23 cellular contexts compared by ENCODE assay signal in the genomic region with DNA sequence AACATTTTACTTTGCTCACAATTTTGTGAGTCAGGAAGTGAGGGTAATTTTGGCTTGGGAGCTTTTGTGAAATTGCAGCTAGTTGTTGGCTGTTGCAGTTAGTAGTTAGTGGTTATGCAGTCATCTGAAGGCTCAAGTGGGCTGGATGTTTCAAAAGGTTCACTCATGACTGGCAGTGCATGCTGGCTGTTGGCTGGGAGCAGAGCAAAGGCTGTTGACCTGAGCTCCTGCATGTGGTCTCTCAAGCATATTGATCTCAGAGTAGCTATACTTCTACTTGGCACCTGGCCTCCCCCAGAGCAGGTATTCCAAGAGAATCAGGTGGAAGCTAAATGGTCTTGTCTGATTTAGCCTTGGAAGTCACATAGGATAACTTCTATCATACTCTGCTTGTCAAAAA.
DNase-seq lines count a peak whose midpoint lies in the region; ATAC-seq, FAIRE-seq and TF ChIP-seq lines count a peak whose summit lies in the region.
"Had no signal": no experiment of that assay in that cellular context is flagged by ENCODE, and none has a peak within 500 bp of the region (broad histone marks: within the 10 kb centered on the region; RNA-seq: fewer than 3 reads in every experiment).

No MANE protein-coding gene starts in this region.

- peaks cover 2 to 12% (median 5%) of the 10 kb centered on the region in 4 donors for H3K4me1 ChIP-seq in liver (ENCODE audit: control insufficient read depth in 4 of 4, insufficient read depth in 4 of 4, low read length in 3 of 4)
- no peaks in the 10 kb centered on the region for H3K4me1 ChIP-seq in HepG2 (ENCODE audit: insufficient read depth, low read length)
- peaks cover 6% of the 10 kb centered on the region; the same call in 1 of the 2 replicates for H3K4me1 ChIP-seq in GM23338 (ENCODE audit: insufficient read depth)
- H3K4me1 ChIP-seq: BE2C, Caco-2 had no signal

- FAIRE-seq in HepG2 (lab: Jason Lieb, UNC) = no peak
- FAIRE-seq: A204.1, D721Med, GM12878, GM19239, H54 had no signal

- no peak overlapping the region for H3K4me3 Mint-ChIP-seq in GM23338
- H3K4me3 Mint-ChIP-seq: CD4-positive, CD25-positive, alpha-beta regulatory T cell; CD8-positive, alpha-beta memory T cell had no signal

- H2AFZ ChIP-seq in HepG2 (ENCODE audit: low read length) (no peak overlapping the region), GM23338 (no peak overlapping the region)
- H2AFZ ChIP-seq: GM23248 had no signal

- no peak overlapping the region for H3K27ac Mint-ChIP-seq in GM23338
- H3K27ac Mint-ChIP-seq: CD4-positive, CD25-positive, alpha-beta regulatory T cell; CD8-positive, alpha-beta memory T cell had no signal

- DNase-seq in HepG2 (ENCODE audit: low spot score) (no peak), GM23338 (ENCODE audit: low spot score) (no peak), left lobe of liver (ENCODE audit: low spot score) (no peak), NCI-H524 treated with DMSO at 0.1 percent for 48 hours (lab: John Stamatoyannopoulos, UW) (no peak), substantia nigra (lab: John Stamatoyannopoulos, UW) (no peak), kidney tubule cell (ENCODE audit: low spot score) (no peak)
- DNase-seq: ACHN; BE2C; C1 segment of cervical spinal cord; Caco-2; CD4-positive, CD25-positive, alpha-beta regulatory T cell; CD8-positive, alpha-beta memory T cell; EL; GM23248; HCEC 1CT; KG1 had no signal

- no peaks in the 10 kb centered on the region for H3K36me3 Mint-ChIP-seq in GM23338 (ENCODE audit: low read depth)
- H3K36me3 Mint-ChIP-seq: CD4-positive, CD25-positive, alpha-beta regulatory T cell; CD8-positive, alpha-beta memory T cell had no signal

- no peaks in the 10 kb centered on the region for H3F3A ChIP-seq in GM23338 (replicated peaks; ENCODE audit: low read depth)

- no peaks in the 10 kb centered on the region; the same call in 2 of the 3 replicates for H3K9me3 Mint-ChIP-seq in GM23338

- no peak for TF ChIP-seq CTCF in liver (IDR thresholded peaks at IDR 0.05; ENCODE audit: low read depth, low read length, missing input control)
- TF ChIP-seq CTCF in HepG2 (CRISPR knock-in tag; IDR thresholded peaks at IDR 0.05) = no peak
- no peak for TF ChIP-seq CTCF in GM23338 (conservative IDR thresholded peaks at IDR 0.05; ENCODE audit: low read depth in 2 of 2)

- H3K27ac ChIP-seq in liver (ENCODE audit: low read depth in 1 of 2, low read length in 2 of 2) = no peak overlapping the region
- H3K27ac ChIP-seq in HepG2 (ENCODE audit: extremely low read length, insufficient read depth, low read length) = no peak overlapping the region
- H3K27ac ChIP-seq in GM23338 (ENCODE audit: low read depth) = no peak overlapping the region
- no peak overlapping the region for H3K27ac ChIP-seq in substantia nigra (ENCODE audit: low read depth, low read length, poor library complexity, severe bottlenecking)
- H3K27ac ChIP-seq: GM23248, HL-60 had no signal

- peaks cover 1% of the 10 kb centered on the region for H3K27me3 Mint-ChIP-seq in GM23338 (ENCODE audit: insufficient read depth, low read depth, poor library complexity)
- H3K27me3 Mint-ChIP-seq: CD4-positive, CD25-positive, alpha-beta regulatory T cell had no signal

- peaks cover 0 to 1% (median 0%) of the 10 kb centered on the region in 4 donors for H3K9me3 ChIP-seq in liver (ENCODE audit: control insufficient read depth in 4 of 4, low read length in 3 of 4)
- peaks cover 88% of the 10 kb centered on the region for H3K9me3 ChIP-seq in HepG2 (ENCODE audit: low read length)
- H3K9me3 ChIP-seq: BE2C, Caco-2 had no signal

- H3K4me3 ChIP-seq in liver (ENCODE audit: low read depth in 1 of 3, low read length in 3 of 3) (no peak overlapping the region), HepG2 (replicated peaks in 1 of 3; ENCODE audit: insufficient read depth in 1 of 3, low read depth in 2 of 3, low read length in 3 of 3) (no peak overlapping the region), GM23338 (no peak overlapping the region)
- H3K4me3 ChIP-seq: GM12878, GM23248 had no signal

- TF ChIP-seq POLR2A in HepG2 (IDR thresholded peaks at IDR 0.05; ENCODE audit: insufficient read depth in 1 of 2, low read depth in 2 of 2, low read length in 2 of 2) = no peak

- H3K27me3 ChIP-seq in liver (ENCODE audit: control insufficient read depth in 4 of 4, insufficient read depth in 4 of 4, low read length in 3 of 4) (no peaks in the 10 kb centered on the region), HepG2 (ENCODE audit: control insufficient read depth in 1 of 2, insufficient read depth in 2 of 2, low read length in 2 of 2) (no peaks in the 10 kb centered on the region), GM23338 (ENCODE audit: insufficient read depth) (no peaks in the 10 kb centered on the region)
- H3K27me3 ChIP-seq: BE2C had no signal

- H4K20me1 ChIP-seq in HepG2 (ENCODE audit: insufficient read depth, low read length) (no peaks in the 10 kb centered on the region), GM23338 (replicated peaks; ENCODE audit: insufficient read depth) (no peaks in the 10 kb centered on the region)

- H3K9ac ChIP-seq in liver (ENCODE audit: low read depth in 1 of 2, low read length in 2 of 2) = no peak overlapping the region
- H3K9ac ChIP-seq in HepG2 (ENCODE audit: insufficient read depth, low read depth, low read length) = no peak overlapping the region
- H3K9ac ChIP-seq: GM23248 had no signal

- H3K79me2 ChIP-seq in HepG2 (ENCODE audit: insufficient read depth, low read length) (no peaks in the 10 kb centered on the region), GM23338 (replicated peaks; ENCODE audit: insufficient read depth) (no peaks in the 10 kb centered on the region)

- no peak for TF ChIP-seq RAD21 in liver (IDR thresholded peaks at IDR 0.05)
- TF ChIP-seq RAD21 in HepG2 (CRISPR knock-in tag; IDR thresholded peaks at IDR 0.05) = no peak

- H3K4me1 Mint-ChIP-seq in GM23338 = peaks cover 17% of the 10 kb centered on the region
- H3K4me1 Mint-ChIP-seq: CD4-positive, CD25-positive, alpha-beta regulatory T cell; CD8-positive, alpha-beta memory T cell had no signal

- TF ChIP-seq EP300 in HepG2 (IDR thresholded peaks at IDR 0.05; ENCODE audit: low read depth in 2 of 2, low read length in 2 of 2) (no peak), HepG2 (CRISPR knock-in tag; IDR thresholded peaks at IDR 0.05; ENCODE audit: borderline replicate concordance) (no peak)

- POLR2A ChIA-PET in HepG2 (lab: Yijun Ruan, JAX) = no interaction called here

- H3K36me3 ChIP-seq in liver (ENCODE audit: control insufficient read depth in 4 of 4, insufficient read depth in 3 of 4, low read depth in 1 of 4, low read length in 3 of 4) (no peaks in the 10 kb centered on the region), HepG2 (replicated peaks in 1 of 2; ENCODE audit: control insufficient read depth in 1 of 2, insufficient read depth in 2 of 2, low read length in 2 of 2) (no peaks in the 10 kb centered on the region), GM23338 (ENCODE audit: insufficient read depth) (no peaks in the 10 kb centered on the region)
- H3K36me3 ChIP-seq: BE2C had no signal

- 0 out of 2 replicates have a peak, but pooled peaks cover 3% of the 10 kb centered on the region for H3K9me2 ChIP-seq in GM23338 (ENCODE audit: insufficient read depth)

- H3K4me2 ChIP-seq in HepG2 (ENCODE audit: low read depth, low read length) = no peak overlapping the region
- H3K4me2 ChIP-seq in GM23338 = peak overlapping the region; percentile 8; the same call in 1 of the 2 replicates

- BruUV-seq in HepG2 (replicated peaks; lab: Mats Ljungman, UMichigan) = no TSS peak

- in situ Hi-C loops in HepG2 (cut with HindIII; ENCODE audit: extremely low pct_ligation_motif_present, low pct_unique_long_range_greater_than_20kb) = no loop called here

- CTCF ChIA-PET in HepG2 (lab: Yijun Ruan, JAX; ENCODE audit: low intra/inter-chr PET ratio, low total read pairs) = no interaction called here

- intact Hi-C loops in HepG2 (cut with micrococcal nuclease; ENCODE audit: unreplicated experiment) = no loop called here

- ATAC-seq in HepG2 (no peak), GM23338 (no peak), left lobe of liver (peak; percentile 52)

TF ChIP-seq in liver, 16 proteins besides CTCF, POLR2A, EP300 and RAD21:
- peak; percentile 36 for TF ChIP-seq SP1 (IDR thresholded peaks at IDR 0.05)
- peak; percentile 22 to 30 for TF ChIP-seq HNF4A (conservative IDR thresholded peaks at IDR 0.05)
- no peak for TF ChIP-seq HNF4G (IDR thresholded peaks at IDR 0.05)
- TF ChIP-seq RXRA (IDR thresholded peaks at IDR 0.05) = peak; percentile 66 to 85

TF ChIP-seq in HepG2, 621 proteins besides CTCF, POLR2A, EP300 and RAD21 (continues in another document):
- TF ChIP-seq, protein P1, sequence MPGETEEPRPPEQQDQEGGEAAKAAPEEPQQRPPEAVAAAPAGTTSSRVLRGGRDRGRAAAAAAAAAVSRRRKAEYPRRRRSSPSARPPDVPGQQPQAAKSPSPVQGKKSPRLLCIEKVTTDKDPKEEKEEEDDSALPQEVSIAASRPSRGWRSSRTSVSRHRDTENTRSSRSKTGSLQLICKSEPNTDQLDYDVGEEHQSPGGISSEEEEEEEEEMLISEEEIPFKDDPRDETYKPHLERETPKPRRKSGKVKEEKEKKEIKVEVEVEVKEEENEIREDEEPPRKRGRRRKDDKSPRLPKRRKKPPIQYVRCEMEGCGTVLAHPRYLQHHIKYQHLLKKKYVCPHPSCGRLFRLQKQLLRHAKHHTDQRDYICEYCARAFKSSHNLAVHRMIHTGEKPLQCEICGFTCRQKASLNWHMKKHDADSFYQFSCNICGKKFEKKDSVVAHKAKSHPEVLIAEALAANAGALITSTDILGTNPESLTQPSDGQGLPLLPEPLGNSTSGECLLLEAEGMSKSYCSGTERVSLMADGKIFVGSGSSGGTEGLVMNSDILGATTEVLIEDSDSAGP (CRISPR knock-in tag; IDR thresholded peaks at IDR 0.05; ENCODE audit: borderline replicate concordance) = no peak
- no peak for TF ChIP-seq ZNF350 (CRISPR knock-in tag; IDR thresholded peaks at IDR 0.05; ENCODE audit: borderline replicate concordance, low read depth)

TF ChIP-seq in GM23338, 12 proteins besides CTCF, POLR2A, EP300 and RAD21 (continues in another document):
- TF ChIP-seq EZH2phosphoT487 (IDR thresholded peaks at IDR 0.05; ENCODE audit: unreplicated experiment) (no peak), JUNB (IDR thresholded peaks at IDR 0.05; ENCODE audit: unreplicated experiment) (no peak)
